26 cellular contexts compared by ENCODE assay signal in genomic region chr7:118720632-118721031, GRCh38.
"Had no signal": no experiment of that assay in that cellular context is flagged by ENCODE, and none has a peak within 500 bp of the region (broad histone marks: within the 10 kb centered on the region; RNA-seq: fewer than 3 reads in every experiment).

No MANE protein-coding gene starts in this region.

- H3K27me3 ChIP-seq: stomach, suprapubic skin, testis, thyroid gland, tibial artery, tibial nerve, transverse colon, upper lobe of left lung, upper lobe of right lung, uterus, vagina had no signal

- DNase-seq: stimulated activated CD4-positive, alpha-beta T cell treated with anti-CD3 and anti-CD28 coated beads, Interleukin-2, amount 100 ng/mL, for 48 hours; stimulated activated CD4-positive, alpha-beta T cell treated with anti-CD3 and anti-CD28 coated beads, Interleukin-4, amount 100 ng/mL, for 1 hour; stimulated activated CD4-positive, alpha-beta T cell treated with anti-CD3 and anti-CD28 coated beads, Interleukin-4, amount 100 ng/mL, for 24 hours; stimulated activated CD4-positive, alpha-beta T cell treated with anti-CD3 and anti-CD28 coated beads, Interleukin-4, amount 100 ng/mL, for 4 hours; stimulated activated CD8-positive, alpha-beta memory T cell treated with anti-CD3 and anti-CD28 coated beads, Interleukin-4, amount 100 ng/mL, for 48 hours; stimulated activated naive B cell treated with anti-CD40 and anti-IgM and Interleukin-4, amounts not matched to agents 10 μg/mL and 1 μg/mL and 100 μg/mL, for 72 hours; stimulated activated naive CD4-positive, alpha-beta T cell; stimulated activated naive CD4-positive, alpha-beta T cell treated with Interleukin-2 at 50 U/mL for 16 hours; stimulated activated naive CD8-positive, alpha-beta T cell treated with anti-CD3 and anti-CD28 coated beads, Interleukin-15, amount 100 ng/mL, for 72 hours; stimulated activated naive CD8-positive, alpha-beta T cell treated with anti-CD3 and anti-CD28 coated beads, Interleukin-15, Interleukin-2, amounts not matched to agents 100 U/mL and 50 U/mL, for 24 hours; stomach; substantia nigra; testis; thyroid gland; tibial artery; transverse colon; trophoblast cell; upper lobe of left lung; upper lobe of right lung; uterus had no signal

- H3K36me3 ChIP-seq: stomach, suprapubic skin, thoracic aorta, thyroid gland, tibial artery, tibial nerve, transverse colon, upper lobe of left lung, upper lobe of right lung, uterus, vagina had no signal

- H3K27ac ChIP-seq: stomach, suprapubic skin, testis, thoracic aorta, thyroid gland, tibial artery, tibial nerve, transverse colon, upper lobe of left lung, upper lobe of right lung, uterus, vagina had no signal

- H3K4me1 ChIP-seq: stomach, suprapubic skin, testis, thyroid gland, tibial artery, tibial nerve, transverse colon, upper lobe of left lung, upper lobe of right lung, uterus, vagina had no signal

- H3K9me3 ChIP-seq: suprapubic skin, testis, thoracic aorta, thyroid gland, tibial artery, tibial nerve, transverse colon, upper lobe of left lung, upper lobe of right lung, uterus, vagina had no signal

- H3K4me3 ChIP-seq: stomach, suprapubic skin, testis, thoracic aorta, thyroid gland, tibial artery, tibial nerve, transverse colon, upper lobe of left lung, upper lobe of right lung, uterus, vagina had no signal

- ATAC-seq: stimulated activated effector memory CD8-positive, alpha-beta T cell treated with anti-CD3 and anti-CD28 coated beads, Interleukin-12 subunit alpha, Interleukin-12 subunit beta, amount 100 ng/mL, for 72 hours; stimulated activated memory B cell treated with anti-CD40 and anti-IgM and Interleukin-4, amounts not matched to agents 10 μg/mL and 1 μg/mL and 100 μg/mL, for 72 hours; stimulated activated naive B cell treated with anti-CD40 and anti-IgM and Interleukin-4, amounts not matched to agents 10 μg/mL and 1 μg/mL and 100 μg/mL, for 72 hours; stimulated activated naive CD8-positive, alpha-beta T cell treated with anti-CD3 and anti-CD28 coated beads, Interleukin-15, amount 100 ng/mL, for 72 hours; stimulated activated naive CD8-positive, alpha-beta T cell treated with anti-CD3 and anti-CD28 coated beads, Interleukin-15, Interleukin-2, amounts not matched to agents 100 U/mL and 50 U/mL, for 24 hours; upper lobe of right lung had no signal
